In genomic region chr17:56833812-56834379, GRCh38 we compare ENCODE assay signal across 1 cellular context.
TF ChIP-seq lines count a peak whose summit lies in the region.

Gene C17orf67 (minus strand): TSS chr17:56833920. CDS start chr17:56815810, 18,110 bp downstream.
Gene DGKE (plus strand): TSS chr17:56834151. CDS start chr17:56834796, 645 bp downstream.

TF ChIP-seq in K562, 482 proteins besides CTCF, POLR2A, EP300 and RAD21 (continued from another document):
- TF ChIP-seq TCF15 (CRISPR knock-in tag; IDR thresholded peaks at IDR 0.05): no peak
- no peak for TF ChIP-seq NFE2 (IDR thresholded peaks at IDR 0.05; ENCODE audit: low read depth)
- TF ChIP-seq MTA3 (IDR thresholded peaks at IDR 0.05; ENCODE audit: borderline replicate concordance): peak; percentile 26; the same call in 1 of the 2 replicates
- peak; percentile 40; the same call in 1 of the 2 replicates for TF ChIP-seq EGR1 (conservative IDR thresholded peaks at IDR 0.05)
- peak; percentile 61 for TF ChIP-seq KDM5B (IDR thresholded peaks at IDR 0.05; ENCODE audit: insufficient replicate concordance, low read depth, low read length)
- TF ChIP-seq MLX (CRISPR knock-in tag; conservative IDR thresholded peaks at IDR 0.05): no peak
- 0 out of 2 replicates have a peak, but pooled peaks have one; percentile 10 for TF ChIP-seq FOXO4 (CRISPR knock-in tag; IDR thresholded peaks at IDR 0.05)
- TF ChIP-seq NR2C2 (CRISPR knock-in tag; IDR thresholded peaks at IDR 0.05): no peak
- peak; percentile 56; the same call in 1 of the 2 replicates for TF ChIP-seq NR2C2 (tag; IDR thresholded peaks at IDR 0.05)
- TF ChIP-seq UBTF (IDR thresholded peaks at IDR 0.05; ENCODE audit: borderline replicate concordance in 1 of 2, low read depth in 2 of 2, low read length in 2 of 2): peak; percentile 40 to 42; a peak in 2 of 4 replicates
- peak; percentile 60 for TF ChIP-seq HMGXB4 (CRISPR knock-in tag; IDR thresholded peaks at IDR 0.05)
- TF ChIP-seq MYC (IDR thresholded peaks at IDR 0.05; ENCODE audit: low read depth, low read length): peak; percentile 73
- no peak for TF ChIP-seq MYC (CRISPR knock-in tag; IDR thresholded peaks at IDR 0.05; ENCODE audit: borderline replicate concordance, low read depth)
- peak; percentile 72; the same call in 1 of the 2 replicates for TF ChIP-seq NCOA6 (IDR thresholded peaks at IDR 0.05)
- peak; percentile 42; the same call in 1 of the 2 replicates for TF ChIP-seq NFIC (IDR thresholded peaks at IDR 0.05)
- peak; percentile 85 for TF ChIP-seq SAFB (IDR thresholded peaks at IDR 0.05; ENCODE audit: borderline replicate concordance, low read depth, low read length)
- no peak for TF ChIP-seq ZNF239 (CRISPR knock-in tag; IDR thresholded peaks at IDR 0.05)
- TF ChIP-seq HMGN3 (IDR thresholded peaks at IDR 0.05; ENCODE audit: borderline replicate concordance, extremely low read depth, insufficient read length, low read depth, low read length): peak; percentile 50
